Comparison of ENCODE assay signal across 2 cellular contexts in genomic region chr15:95556866-95557225, GRCh38.
TF ChIP-seq lines count a peak whose summit lies in the region.

No MANE protein-coding gene starts in this region.

TF ChIP-seq in A549, 52 proteins besides CTCF, POLR2A, EP300 and RAD21 (continued from another document):
- TF ChIP-seq, protein P1, sequence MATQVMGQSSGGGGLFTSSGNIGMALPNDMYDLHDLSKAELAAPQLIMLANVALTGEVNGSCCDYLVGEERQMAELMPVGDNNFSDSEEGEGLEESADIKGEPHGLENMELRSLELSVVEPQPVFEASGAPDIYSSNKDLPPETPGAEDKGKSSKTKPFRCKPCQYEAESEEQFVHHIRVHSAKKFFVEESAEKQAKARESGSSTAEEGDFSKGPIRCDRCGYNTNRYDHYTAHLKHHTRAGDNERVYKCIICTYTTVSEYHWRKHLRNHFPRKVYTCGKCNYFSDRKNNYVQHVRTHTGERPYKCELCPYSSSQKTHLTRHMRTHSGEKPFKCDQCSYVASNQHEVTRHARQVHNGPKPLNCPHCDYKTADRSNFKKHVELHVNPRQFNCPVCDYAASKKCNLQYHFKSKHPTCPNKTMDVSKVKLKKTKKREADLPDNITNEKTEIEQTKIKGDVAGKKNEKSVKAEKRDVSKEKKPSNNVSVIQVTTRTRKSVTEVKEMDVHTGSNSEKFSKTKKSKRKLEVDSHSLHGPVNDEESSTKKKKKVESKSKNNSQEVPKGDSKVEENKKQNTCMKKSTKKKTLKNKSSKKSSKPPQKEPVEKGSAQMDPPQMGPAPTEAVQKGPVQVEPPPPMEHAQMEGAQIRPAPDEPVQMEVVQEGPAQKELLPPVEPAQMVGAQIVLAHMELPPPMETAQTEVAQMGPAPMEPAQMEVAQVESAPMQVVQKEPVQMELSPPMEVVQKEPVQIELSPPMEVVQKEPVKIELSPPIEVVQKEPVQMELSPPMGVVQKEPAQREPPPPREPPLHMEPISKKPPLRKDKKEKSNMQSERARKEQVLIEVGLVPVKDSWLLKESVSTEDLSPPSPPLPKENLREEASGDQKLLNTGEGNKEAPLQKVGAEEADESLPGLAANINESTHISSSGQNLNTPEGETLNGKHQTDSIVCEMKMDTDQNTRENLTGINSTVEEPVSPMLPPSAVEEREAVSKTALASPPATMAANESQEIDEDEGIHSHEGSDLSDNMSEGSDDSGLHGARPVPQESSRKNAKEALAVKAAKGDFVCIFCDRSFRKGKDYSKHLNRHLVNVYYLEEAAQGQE (IDR thresholded peaks at IDR 0.05), result no peak
- TF ChIP-seq USF2 (IDR thresholded peaks at IDR 0.05) (no peak), HEYL (CRISPR knock-in tag; IDR thresholded peaks at IDR 0.05) (no peak)
TF ChIP-seq in A549: peak in this region for 0.

TF ChIP-seq in IMR-90, 13 proteins besides CTCF, POLR2A, EP300 and RAD21 (continued from another document):
- TF ChIP-seq FOS (IDR thresholded peaks at IDR 0.05; ENCODE audit: low read depth, low read length) (no peak), CEBPB (IDR thresholded peaks at IDR 0.05; ENCODE audit: low read depth, low read length) (no peak), BHLHE40 (IDR thresholded peaks at IDR 0.05; ENCODE audit: low read depth, low read length) (no peak), MAZ (IDR thresholded peaks at IDR 0.05; ENCODE audit: borderline replicate concordance, low read depth, low read length) (no peak), SMC3 (IDR thresholded peaks at IDR 0.05; ENCODE audit: low read depth, low read length) (no peak), MXI1 (IDR thresholded peaks at IDR 0.05; ENCODE audit: borderline replicate concordance, low read depth, low read length) (no peak)
